ENCODE assay signal across 23 cellular contexts in genomic region chr2:23422089-23423061, GRCh38. TPM values are rescaled to one million over a fixed set of nuclear protein-coding genes. Genes with fewer than 3 reads are reported as not detected.
A peak's percentile ranks its signal among the peaks of the same experiment; 100 is the strongest.
DNase-seq lines count a peak whose midpoint lies in the region; ATAC-seq and TF ChIP-seq lines count a peak whose summit lies in the region.
"Had no signal": no experiment of that assay in that cellular context is flagged by ENCODE, and none has a peak within 500 bp of the region (broad histone marks: within the 10 kb centered on the region; RNA-seq: fewer than 3 reads in every experiment).

No MANE protein-coding gene starts in this region.

- WGBS in esophagus muscularis mucosa: 80% methylated on average over 9 of the region's 11 CpGs
- WGBS in sigmoid colon, 2 donors: 84 to 85% methylated on average over 11 of the region's 11 CpGs

- H3K27me3 ChIP-seq in esophagus muscularis mucosa: no peaks in the 10 kb centered on the region
- H3K27me3 ChIP-seq in sigmoid colon: no peaks in the 10 kb centered on the region
- H3K27me3 ChIP-seq: BLaER1 treated with 17β-estradiol and CSF1 and Interleukin-3, amounts not matched to agents 10 nM and 100 nM; upper lobe of right lung had no signal

- H3K9me3 ChIP-seq in esophagus muscularis mucosa (no peaks in the 10 kb centered on the region), sigmoid colon (no peaks in the 10 kb centered on the region)
- H3K9me3 ChIP-seq: A549; BLaER1 treated with 17β-estradiol and CSF1 and Interleukin-3, amounts not matched to agents 10 nM and 100 nM; upper lobe of right lung had no signal

- H3K36me3 ChIP-seq in esophagus muscularis mucosa: no peaks in the 10 kb centered on the region
- no peaks in the 10 kb centered on the region for H3K36me3 ChIP-seq in sigmoid colon
- H3K36me3 ChIP-seq: BLaER1 treated with 17β-estradiol and CSF1 and Interleukin-3, amounts not matched to agents 10 nM and 100 nM; upper lobe of right lung had no signal

- no peak for TF ChIP-seq POLR2A in esophagus muscularis mucosa (IDR thresholded peaks at IDR 0.05; ENCODE audit: low read depth)
- TF ChIP-seq POLR2A in sigmoid colon (IDR thresholded peaks at IDR 0.05): no peak

- DNase-seq in NCI-H2171 (lab: John Stamatoyannopoulos, UW) (peak; percentile 4), NCI-H2171 treated with DMSO at 0.1 percent for 48 hours (lab: John Stamatoyannopoulos, UW) (no peak), NCI-H345 treated with DMSO at 0.1 percent for 48 hours (lab: John Stamatoyannopoulos, UW; ENCODE audit: unreplicated experiment) (peak; percentile 22), esophagus muscularis mucosa (ENCODE audit: extremely low spot score) (no peak), sigmoid colon (no peak), hepatic stellate cell (ENCODE audit: low spot score) (no peak)
- DNase-seq: activated CD4-positive, alpha-beta T cell treated with anti-CD3 and anti-CD28 coated beads for 1 hour; Calu3; GDM1; Kasumi-1; naive thymus-derived CD8-positive, alpha-beta T cell; NCI-H1048; NCI-H2029 treated with DMSO at 0.1 percent for 48 hours; NCI-H748 treated with DMSO at 0.1 percent for 48 hours; PC-3; small intestine; stimulated activated CD4-positive, alpha-beta T cell treated with anti-CD3 and anti-CD28 coated beads, Interleukin-2, amount 100 ng/mL, for 48 hours; upper lobe of right lung had no signal

- TF ChIP-seq CTCF in esophagus muscularis mucosa (IDR thresholded peaks at IDR 0.05) (no peak), sigmoid colon (IDR thresholded peaks at IDR 0.05) (no peak)

- H3K4me1 ChIP-seq in esophagus muscularis mucosa (peaks cover 21 to 88% (median 80%) of the 10 kb centered on the region in 4 donors), sigmoid colon (peaks cover 0 to 93% (median 84%) of the 10 kb centered on the region in 4 donors)
- H3K4me1 ChIP-seq: BLaER1 treated with 17β-estradiol and CSF1 and Interleukin-3, amounts not matched to agents 10 nM and 100 nM had no signal

- H3K27ac ChIP-seq in esophagus muscularis mucosa (replicated peaks in 1 of 4) (peak overlapping the region in 3 of 4 donors; percentile 32 to 45 (median 42)), sigmoid colon (peak overlapping the region in 3 of 4 donors; percentile 47 to 89 (median 86))
- H3K27ac ChIP-seq: A549; BLaER1 treated with 17β-estradiol and CSF1 and Interleukin-3, amounts not matched to agents 10 nM and 100 nM; upper lobe of right lung had no signal

- H3K4me3 ChIP-seq in esophagus muscularis mucosa (no peak overlapping the region), sigmoid colon (no peak overlapping the region)
- H3K4me3 ChIP-seq: A549; BLaER1 treated with 17β-estradiol and CSF1 and Interleukin-3, amounts not matched to agents 10 nM and 100 nM; upper lobe of right lung had no signal

- intact Hi-C loops in esophagus muscularis mucosa (cut with DNase I) (loop anchor here (10.0 kb wide), 1 partner anchor 62 kb away; no protein-coding TSS in a partner anchor), sigmoid colon (cut with DNase I) (no loop called here)

- ATAC-seq in GM18907 (IDR thresholded peaks at IDR 0.05; ENCODE audit: unreplicated experiment): no peak
- no peak for ATAC-seq in GM19463 (IDR thresholded peaks at IDR 0.05; ENCODE audit: unreplicated experiment)
- ATAC-seq: A549; HCT116; naive thymus-derived CD8-positive, alpha-beta T cell; PC-3; upper lobe of right lung had no signal

- no peak for TF ChIP-seq EP300 in esophagus muscularis mucosa (IDR thresholded peaks at IDR 0.05)
- no peak for TF ChIP-seq EP300 in sigmoid colon (IDR thresholded peaks at IDR 0.05)

RNA-seq across cellular contexts. Expression of gene KLHL29, which starts 37.4 kb away (rescaled TPM):
- total RNA-seq in esophagus muscularis mucosa: 10 to 100 TPM; 22.0 to 26.1 (median 23.4) TPM
- total RNA-seq in sigmoid colon: 10 to 100 TPM in 2 of 4 donors, 1 to 10 TPM in 2; 6.3 to 25.5 (median 13.9) TPM
- 1 to 10 TPM in 1 of 3 donors, under 1 TPM in 2; 0.46 to 3.8 (median 0.60) TPM for polyA plus RNA-seq in sigmoid colon

Comparison
In these comparisons a context has a peak if more than half of its experiments do, and no peak if none do; other contexts are left out.
1. DNase-seq: peak in NCI-H2171 (single experiment) and NCI-H345 treated with DMSO at 0.1 percent for 48 hours (single experiment); none in NCI-H2171 treated with DMSO at 0.1 percent for 48 hours (single experiment), esophagus muscularis mucosa (single experiment), sigmoid colon (single experiment) and hepatic stellate cell (single experiment).